1 cellular context compared by ENCODE assay signal in genomic region chr22:39872548-39872947, GRCh38.
TF ChIP-seq lines count a peak whose summit lies in the region.

No MANE protein-coding gene starts in this region.

TF ChIP-seq in GM12878, 131 proteins besides CTCF, POLR2A, EP300 and RAD21 (continues in another document):
- TF ChIP-seq ZNF217 (IDR thresholded peaks at IDR 0.05) (no peak), ETV6 (conservative IDR thresholded peaks at IDR 0.05 in 1 of 2, IDR thresholded peaks at IDR 0.05 in 1 of 2; ENCODE audit: borderline replicate concordance in 1 of 2, low read depth in 1 of 2) (no peak), MEF2A (IDR thresholded peaks at IDR 0.05; ENCODE audit: insufficient read depth, low read depth, low read length) (0 out of 2 replicates have a peak, but pooled peaks have one; percentile 23), RUNX3 (IDR thresholded peaks at IDR 0.05; ENCODE audit: low read length) (0 out of 2 replicates have a peak, but pooled peaks have one; percentile 20), MEF2B (IDR thresholded peaks at IDR 0.05; ENCODE audit: partially characterized antibody, poor library complexity, severe bottlenecking) (no peak), ZNF274 (IDR thresholded peaks at IDR 0.05; ENCODE audit: insufficient read depth, insufficient read length) (no peak), ZZZ3 (IDR thresholded peaks at IDR 0.05; ENCODE audit: control insufficient read depth, insufficient read length, low read depth) (no peak), BHLHE40 (IDR thresholded peaks at IDR 0.05; ENCODE audit: borderline replicate concordance in 1 of 2, low read depth in 2 of 2, low read length in 1 of 2) (no peak), ZBTB33 (IDR thresholded peaks at IDR 0.05) (no peak), WRNIP1 (IDR thresholded peaks at IDR 0.05; ENCODE audit: borderline replicate concordance, low read depth, low read length) (no peak), ELK1 (IDR thresholded peaks at IDR 0.05; ENCODE audit: low read depth, low read length) (no peak), E4F1 (IDR thresholded peaks at IDR 0.05; ENCODE audit: borderline replicate concordance, partially characterized antibody) (no peak), TCF7 (IDR thresholded peaks at IDR 0.05; ENCODE audit: borderline replicate concordance) (no peak), POLR2AphosphoS5 (IDR thresholded peaks at IDR 0.05; ENCODE audit: low read length) (no peak), MTA2 (IDR thresholded peaks at IDR 0.05; ENCODE audit: low read depth) (peak; percentile 32; the same call in 1 of the 2 replicates), SUPT20H (IDR thresholded peaks at IDR 0.05; ENCODE audit: borderline replicate concordance, control insufficient read depth, low read depth, low read length) (no peak), RB1 (IDR thresholded peaks at IDR 0.05; ENCODE audit: borderline replicate concordance) (no peak), HCFC1 (IDR thresholded peaks at IDR 0.05; ENCODE audit: low read length) (no peak), ZBTB11 (CRISPR knock-in tag; IDR thresholded peaks at IDR 0.05) (no peak), ZBTB4 (CRISPR knock-in tag; IDR thresholded peaks at IDR 0.05) (no peak), NKRF (conservative IDR thresholded peaks at IDR 0.05) (no peak), ZBTB40 (IDR thresholded peaks at IDR 0.05; ENCODE audit: borderline replicate concordance) (no peak), BCLAF1 (IDR thresholded peaks at IDR 0.05) (no peak), CREM (IDR thresholded peaks at IDR 0.05; ENCODE audit: low read depth) (no peak), NFIC (IDR thresholded peaks at IDR 0.05; ENCODE audit: low read depth, low read length) (peak; percentile 25; the same call in 1 of the 2 replicates), HDGF (IDR thresholded peaks at IDR 0.05) (no peak), NR2F1 (conservative IDR thresholded peaks at IDR 0.05) (no peak), MYB (IDR thresholded peaks at IDR 0.05; ENCODE audit: borderline replicate concordance, low read depth, low read length) (no peak), JUND (IDR thresholded peaks at IDR 0.05; ENCODE audit: low read depth, low read length) (no peak), TAF1 (IDR thresholded peaks at IDR 0.05; ENCODE audit: borderline replicate concordance, low read depth, low read length) (no peak), RELB (IDR thresholded peaks at IDR 0.05; ENCODE audit: low read depth) (no peak)
